Comparison of ENCODE assay signal across 10 cellular contexts in the genomic region with DNA sequence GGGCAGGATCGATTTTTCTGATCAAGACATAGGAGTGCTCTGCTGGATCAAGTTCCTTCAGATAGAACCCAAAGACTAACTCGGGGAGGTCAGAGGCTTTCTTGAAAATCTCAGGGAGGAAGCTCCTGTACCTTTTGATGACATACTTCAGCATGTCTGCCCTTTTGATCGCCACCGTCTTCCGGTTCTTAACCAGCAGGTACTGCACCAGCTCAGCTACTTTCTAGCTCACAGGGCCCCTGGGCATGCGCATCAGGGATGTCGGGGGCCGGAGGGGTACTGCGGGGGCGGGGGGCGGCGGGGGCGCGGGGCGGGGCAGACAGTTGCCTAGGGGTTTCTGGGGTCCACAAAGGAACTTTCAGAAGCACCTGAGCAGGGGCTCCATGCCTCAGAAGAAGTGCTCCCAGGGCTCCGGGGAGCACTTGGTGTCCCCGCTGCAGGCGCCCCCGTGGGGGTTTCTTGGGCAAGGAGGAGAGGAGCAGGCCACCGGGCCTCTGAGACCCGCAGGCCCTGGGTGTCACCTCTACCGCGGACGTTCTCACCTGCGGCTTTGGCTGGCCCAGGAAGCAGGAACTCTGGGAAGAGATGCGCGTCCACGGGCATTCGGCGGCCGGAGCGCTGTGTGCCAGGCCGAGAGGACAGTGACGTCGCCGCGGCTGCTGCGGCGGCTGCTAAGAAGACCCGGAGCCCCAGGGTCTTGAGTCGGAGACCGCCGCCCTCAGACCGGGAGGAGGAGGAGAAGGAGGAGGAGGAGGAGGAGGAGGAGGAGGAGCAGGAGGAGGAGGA. TPM values are rescaled to one million over a fixed set of nuclear protein-coding genes. Genes with fewer than 3 reads are reported as not detected.
DNase-seq lines count a peak whose midpoint lies in the region; ATAC-seq and FAIRE-seq lines count a peak whose summit lies in the region.
"Not testable (repeated sequence)": the region's sequence is repeated elsewhere in the genome, so short reads cannot be mapped to it uniquely, and the experiment has no call there.
"Had no signal": no experiment of that assay in that cellular context is flagged by ENCODE, and none has a peak within 500 bp of the region (broad histone marks: within the 10 kb centered on the region; RNA-seq: fewer than 3 reads in every experiment).

No MANE protein-coding gene starts in this region.

- not testable (repeated sequence) for H3K27ac Mint-ChIP-seq in activated CD8-positive, alpha-beta T cell treated with anti-CD3 and anti-CD28 coated beads, Interleukin-2, amount 10 ng/mL, durations not matched to agents 7 days and 5 days

- not testable (repeated sequence) for H3K4me1 Mint-ChIP-seq in activated CD8-positive, alpha-beta T cell treated with anti-CD3 and anti-CD28 coated beads, Interleukin-2, amount 10 ng/mL, durations not matched to agents 7 days and 5 days (ENCODE audit: low read depth)

- not testable (repeated sequence) for H3K4me3 Mint-ChIP-seq in activated CD8-positive, alpha-beta T cell treated with anti-CD3 and anti-CD28 coated beads, Interleukin-2, amount 10 ng/mL, durations not matched to agents 7 days and 5 days

- CTCF ChIA-PET in activated CD8-positive, alpha-beta T cell treated with anti-CD3 and anti-CD28 coated beads, Interleukin-2, amount 10 ng/mL, durations not matched to agents 7 days and 5 days (lab: Charles Lee): not testable (repeated sequence)

- peak; percentile 79 for ATAC-seq in GM18519 (IDR thresholded peaks at IDR 0.05; ENCODE audit: low FRiP score, unreplicated experiment)
- peak; percentile 65 for ATAC-seq in GM19438 (IDR thresholded peaks at IDR 0.05; ENCODE audit: low read depth, unreplicated experiment)
- peak; percentile 81 for ATAC-seq in GM21786 (IDR thresholded peaks at IDR 0.05; ENCODE audit: unreplicated experiment)
- ATAC-seq in HG02973 (IDR thresholded peaks at IDR 0.05; ENCODE audit: unreplicated experiment): peak; percentile 47
- ATAC-seq in HG03442 (IDR thresholded peaks at IDR 0.05; ENCODE audit: unreplicated experiment): peak; percentile 65
- ATAC-seq in activated CD8-positive, alpha-beta T cell treated with anti-CD3 and anti-CD28 coated beads, Interleukin-2, amount 10 ng/mL, durations not matched to agents 7 days and 5 days: peak; percentile 85
- ATAC-seq in stimulated activated naive CD8-positive, alpha-beta T cell treated with anti-CD3 and anti-CD28 coated beads, Interleukin-15, Interleukin-2, amounts not matched to agents 100 U/mL and 50 U/mL, for 24 hours: peak; percentile 74

- not testable (repeated sequence) for H3K9me3 Mint-ChIP-seq in activated CD8-positive, alpha-beta T cell treated with anti-CD3 and anti-CD28 coated beads, Interleukin-2, amount 10 ng/mL, durations not matched to agents 7 days and 5 days (ENCODE audit: insufficient read depth)

- POLR2A ChIA-PET in activated CD8-positive, alpha-beta T cell treated with anti-CD3 and anti-CD28 coated beads, Interleukin-2, amount 10 ng/mL, durations not matched to agents 7 days and 5 days (lab: Charles Lee): not testable (repeated sequence)

- peak; percentile 92 for FAIRE-seq in islet of Langerhans (lab: Jason Lieb, UNC)

- not testable (repeated sequence) for DNase-seq in activated CD8-positive, alpha-beta T cell treated with anti-CD3 and anti-CD28 coated beads, Interleukin-2, amount 10 ng/mL, durations not matched to agents 7 days and 5 days; stimulated activated naive CD8-positive, alpha-beta T cell treated with anti-CD3 and anti-CD28 coated beads, Interleukin-15, Interleukin-2, amounts not matched to agents 100 U/mL and 50 U/mL, for 24 hours

- not testable (repeated sequence) for H3K27me3 Mint-ChIP-seq in activated CD8-positive, alpha-beta T cell treated with anti-CD3 and anti-CD28 coated beads, Interleukin-2, amount 10 ng/mL, durations not matched to agents 7 days and 5 days (ENCODE audit: low read depth)

- not testable (repeated sequence) for H3K36me3 Mint-ChIP-seq in activated CD8-positive, alpha-beta T cell treated with anti-CD3 and anti-CD28 coated beads, Interleukin-2, amount 10 ng/mL, durations not matched to agents 7 days and 5 days (ENCODE audit: low read depth)

RNA-seq across cellular contexts. Expression of gene DMRTC1, which starts 0.4 kb away (rescaled TPM):
- total RNA-seq in activated CD8-positive, alpha-beta T cell treated with anti-CD3 and anti-CD28 coated beads, Interleukin-2, amount 10 ng/mL, durations not matched to agents 7 days and 5 days: under 1 TPM in 1 of 2 experiments, not detected in 1; 0.18 TPM
- total RNA-seq: Calu3, HT1080 had no signal

RNA-seq across cellular contexts. Expression of gene FAM236A, which starts 5.2 kb away (rescaled TPM):
- total RNA-seq in activated CD8-positive, alpha-beta T cell treated with anti-CD3 and anti-CD28 coated beads, Interleukin-2, amount 10 ng/mL, durations not matched to agents 7 days and 5 days: not detected
- total RNA-seq: Calu3, HT1080 had no signal

RNA-seq across cellular contexts. Expression of gene FAM236C, which starts 30.8 kb away (rescaled TPM):
- total RNA-seq in activated CD8-positive, alpha-beta T cell treated with anti-CD3 and anti-CD28 coated beads, Interleukin-2, amount 10 ng/mL, durations not matched to agents 7 days and 5 days: not detected
- total RNA-seq: Calu3, HT1080 had no signal

RNA-seq across cellular contexts. Expression of gene PABPC1L2B, which starts 59.5 kb away (rescaled TPM):
- not detected for total RNA-seq in activated CD8-positive, alpha-beta T cell treated with anti-CD3 and anti-CD28 coated beads, Interleukin-2, amount 10 ng/mL, durations not matched to agents 7 days and 5 days
- total RNA-seq: Calu3, HT1080 had no signal
